In genomic region chr5:90529234-90529938, GRCh38 we compare ENCODE assay signal across 8 cellular contexts. TPM values are rescaled to one million over a fixed set of nuclear protein-coding genes. Genes with fewer than 3 reads are reported as not detected.
A peak's percentile ranks its signal among the peaks of the same experiment; 100 is the strongest.
DNase-seq lines count a peak whose midpoint lies in the region; ATAC-seq and TF ChIP-seq lines count a peak whose summit lies in the region.

Gene LYSMD3 (minus strand): TSS chr5:90529584. CDS start chr5:90525289, 4,295 bp downstream.

- H2AFZ ChIP-seq in GM23248, result peak within 1 kb of the TSS; percentile 98

- H3K27me3 Mint-ChIP-seq in activated T-helper 2 cell treated with anti-CD3 and anti-CD28 coated beads, Interferon-gamma antibody, Interleukin-2, Interleukin-4, amounts not matched to agents 10 μg/mL and 5 μg/mL and 100 μg/mL, durations not matched to agents 14 hours and 24 hours and 36 hours (ENCODE audit: low read depth), result peaks cover 11% of the 10 kb centered on the region
- peaks cover 16 to 31% of the 10 kb centered on the region in 2 donors for H3K27me3 Mint-ChIP-seq in natural killer cell treated with Interleukin-12 subunit alpha and Interleukin-12 subunit beta and Interleukin-15 and Interleukin-18, amount 100 ng/mL, for 72 hours

- DNase-seq in GM23248 (peak; percentile 98), Kasumi-1 (lab: John Stamatoyannopoulos, UW) (peak; percentile 90 to 93), RWPE1 (ENCODE audit: low spot score) (peak; percentile 100), fibroblast of peridontal ligament (ENCODE audit: extremely low read depth) (peak; percentile 95)
- peak; percentile 93 for DNase-seq in activated T-helper 2 cell treated with anti-CD3 and anti-CD28 coated beads, Interferon-gamma antibody, Interleukin-2, Interleukin-4, amounts not matched to agents 10 μg/mL and 5 μg/mL and 100 μg/mL, durations not matched to agents 14 hours and 24 hours and 36 hours (ENCODE audit: low spot score)
- peak; percentile 98 for DNase-seq in natural killer cell treated with Interleukin-12 subunit alpha and Interleukin-12 subunit beta and Interleukin-15 and Interleukin-18, amount 100 ng/mL, for 72 hours (ENCODE audit: low spot score)
- DNase-seq in stimulated activated naive CD8-positive, alpha-beta T cell treated with anti-CD3 and anti-CD28 coated beads, Interleukin-15, Interleukin-2, amounts not matched to agents 100 U/mL and 50 U/mL, for 24 hours, result peak; percentile 96

- H3K27ac Mint-ChIP-seq in activated T-helper 2 cell treated with anti-CD3 and anti-CD28 coated beads, Interferon-gamma antibody, Interleukin-2, Interleukin-4, amounts not matched to agents 10 μg/mL and 5 μg/mL and 100 μg/mL, durations not matched to agents 14 hours and 24 hours and 36 hours, result peak within 1 kb of the TSS; percentile 95
- peak within 1 kb of the TSS; percentile 89 to 93 for H3K27ac Mint-ChIP-seq in natural killer cell treated with Interleukin-12 subunit alpha and Interleukin-12 subunit beta and Interleukin-15 and Interleukin-18, amount 100 ng/mL, for 72 hours

- intact Hi-C loops in activated T-helper 2 cell treated with anti-CD3 and anti-CD28 coated beads, Interferon-gamma antibody, Interleukin-2, Interleukin-4, amounts not matched to agents 10 μg/mL and 5 μg/mL and 100 μg/mL, durations not matched to agents 14 hours and 24 hours and 36 hours (cut with micrococcal nuclease), result loop anchor here (1.0 kb wide), 2 partner anchors 55 to 120 kb away; partner anchors contain the start of genes CETN3, MBLAC2 and POLR3G

- H3F3A ChIP-seq in DOHH2 (ENCODE audit: control insufficient read depth, insufficient read depth) (0 out of 2 replicates have a peak, but pooled peaks cover 2% of the 10 kb centered on the region), GM23248 (ENCODE audit: insufficient read depth) (peaks cover 3% of the 10 kb centered on the region)

- H3K9ac ChIP-seq in GM23248, result peak within 1 kb of the TSS; percentile 97

- H4K20me1 ChIP-seq in DOHH2 (ENCODE audit: control insufficient read depth, insufficient read depth, low read depth, low read length) (no peaks in the 10 kb centered on the region), GM23248 (ENCODE audit: insufficient read depth) (no peaks in the 10 kb centered on the region)

- H3K4me1 ChIP-seq in DOHH2 (ENCODE audit: control insufficient read depth, low read length), result peaks cover 33% of the 10 kb centered on the region
- H3K4me1 ChIP-seq in GM23248 (ENCODE audit: insufficient read depth), result peaks cover 18% of the 10 kb centered on the region

- H3K9me3 ChIP-seq in DOHH2 (ENCODE audit: control insufficient read depth, insufficient read depth, low read length), result no peaks in the 10 kb centered on the region
- no peaks in the 10 kb centered on the region for H3K9me3 ChIP-seq in GM23248 (ENCODE audit: low read depth)

- H3K4me3 ChIP-seq in DOHH2 (ENCODE audit: low read length) (peak within 1 kb of the TSS; percentile 92), GM23248 (peak within 1 kb of the TSS; percentile 98)

- peaks cover 19% of the 10 kb centered on the region for H3K4me1 Mint-ChIP-seq in activated T-helper 2 cell treated with anti-CD3 and anti-CD28 coated beads, Interferon-gamma antibody, Interleukin-2, Interleukin-4, amounts not matched to agents 10 μg/mL and 5 μg/mL and 100 μg/mL, durations not matched to agents 14 hours and 24 hours and 36 hours (ENCODE audit: low read depth)
- H3K4me1 Mint-ChIP-seq in natural killer cell treated with Interleukin-12 subunit alpha and Interleukin-12 subunit beta and Interleukin-15 and Interleukin-18, amount 100 ng/mL, for 72 hours (ENCODE audit: low read depth in 2 of 2), result peaks cover 26 to 27% of the 10 kb centered on the region in 2 donors

- H3K4me3 Mint-ChIP-seq in activated T-helper 2 cell treated with anti-CD3 and anti-CD28 coated beads, Interferon-gamma antibody, Interleukin-2, Interleukin-4, amounts not matched to agents 10 μg/mL and 5 μg/mL and 100 μg/mL, durations not matched to agents 14 hours and 24 hours and 36 hours (ENCODE audit: low read depth), result peak within 1 kb of the TSS; percentile 98
- H3K4me3 Mint-ChIP-seq in natural killer cell treated with Interleukin-12 subunit alpha and Interleukin-12 subunit beta and Interleukin-15 and Interleukin-18, amount 100 ng/mL, for 72 hours, result peak within 1 kb of the TSS; percentile 93

- in situ Hi-C loops in GM23248 (cut with MboI), result no loop called here

- H3K36me3 ChIP-seq in DOHH2 (ENCODE audit: control insufficient read depth, low read length) (peaks cover 28% of the 10 kb centered on the region), GM23248 (ENCODE audit: low read depth) (peaks cover 7% of the 10 kb centered on the region; the same call in 1 of the 2 replicates)

- POLR2A ChIA-PET in RWPE1 (lab: Yijun Ruan, JAX; ENCODE audit: low non-redundant PET), result interaction anchor here (0.6 to 0.9 kb wide), 2 partner anchors 119 to 120 kb away, joined by 3 to 5 read pairs; partner anchors contain the start of gene CETN3

- H3K9me3 Mint-ChIP-seq in activated T-helper 2 cell treated with anti-CD3 and anti-CD28 coated beads, Interferon-gamma antibody, Interleukin-2, Interleukin-4, amounts not matched to agents 10 μg/mL and 5 μg/mL and 100 μg/mL, durations not matched to agents 14 hours and 24 hours and 36 hours, result no peaks in the 10 kb centered on the region
- H3K9me3 Mint-ChIP-seq in natural killer cell treated with Interleukin-12 subunit alpha and Interleukin-12 subunit beta and Interleukin-15 and Interleukin-18, amount 100 ng/mL, for 72 hours, result no peaks in the 10 kb centered on the region

- no peaks in the 10 kb centered on the region for H3K9me2 ChIP-seq in DOHH2 (replicated peaks; ENCODE audit: control insufficient read depth, low read length)
- H3K9me2 ChIP-seq in GM23248 (ENCODE audit: insufficient read depth), result no peaks in the 10 kb centered on the region

- H3K79me2 ChIP-seq in DOHH2 (ENCODE audit: control insufficient read depth, low read length), result peaks cover 44% of the 10 kb centered on the region
- H3K79me2 ChIP-seq in GM23248 (ENCODE audit: insufficient read depth), result peaks cover 49% of the 10 kb centered on the region

- peaks cover 18% of the 10 kb centered on the region for H3K36me3 Mint-ChIP-seq in activated T-helper 2 cell treated with anti-CD3 and anti-CD28 coated beads, Interferon-gamma antibody, Interleukin-2, Interleukin-4, amounts not matched to agents 10 μg/mL and 5 μg/mL and 100 μg/mL, durations not matched to agents 14 hours and 24 hours and 36 hours (ENCODE audit: low read depth)
- H3K36me3 Mint-ChIP-seq in natural killer cell treated with Interleukin-12 subunit alpha and Interleukin-12 subunit beta and Interleukin-15 and Interleukin-18, amount 100 ng/mL, for 72 hours, result peaks cover 8% of the 10 kb centered on the region

- H3K4me2 ChIP-seq in DOHH2 (ENCODE audit: low read length) (peak within 1 kb of the TSS; percentile 91), GM23248 (ENCODE audit: unreplicated experiment) (peak within 1 kb of the TSS; percentile 90)

- CTCF ChIA-PET in RWPE1 (lab: Yijun Ruan, JAX), result interaction anchor here (0.5 to 1.7 kb wide), 11 partner anchors 15 to 1802 kb away, joined by 3 to 12 read pairs (median 4); no protein-coding TSS in a partner anchor

- H3K27ac ChIP-seq in DOHH2 (ENCODE audit: low read depth, low read length), result peak within 1 kb of the TSS; percentile 49
- peak within 1 kb of the TSS; percentile 81 for H3K27ac ChIP-seq in GM23248
- H3K27ac ChIP-seq in RWPE1, result peak within 1 kb of the TSS; percentile 82

- peak; percentile 98 for ATAC-seq in natural killer cell treated with Interleukin-12 subunit alpha and Interleukin-12 subunit beta and Interleukin-15 and Interleukin-18, amount 100 ng/mL, for 72 hours
- ATAC-seq in stimulated activated naive CD8-positive, alpha-beta T cell treated with anti-CD3 and anti-CD28 coated beads, Interleukin-15, Interleukin-2, amounts not matched to agents 100 U/mL and 50 U/mL, for 24 hours, result peak; percentile 96

- 1% methylated on average over 39 to 61 of the region's 63 CpGs for WGBS in GM23248 (ENCODE audit: low coverage in 1 of 2, low lambda C conversion rate in 2 of 2, missing lambda C conversion rate in 2 of 2), 2 experiments

- TF ChIP-seq CTCF in DOHH2 (IDR thresholded peaks at IDR 0.05; ENCODE audit: low read depth, low read length, poor library complexity, severe bottlenecking) (no peak), RWPE1 (conservative IDR thresholded peaks at IDR 0.05; ENCODE audit: low read depth) (no peak)

- H3K27me3 ChIP-seq in DOHH2 (ENCODE audit: control insufficient read depth, low read length) (peaks cover 24% of the 10 kb centered on the region), GM23248 (replicated peaks; ENCODE audit: insufficient read depth) (peaks cover 11% of the 10 kb centered on the region; the same call in 1 of the 2 replicates)

RNA-seq across cellular contexts. Expression of gene LYSMD3, which starts in this region (rescaled TPM):
- total RNA-seq in GM23248 (2014; rRNA removed; shearing (Covaris generic)), result 18.7 and 20.1 TPM in 2 replicates
- 19.7 and 22.6 TPM in 2 replicates for polyA plus RNA-seq in GM23248 (2016; fragmentation: Nextera tagmentation; extraction: Ambion mirVana)
- total RNA-seq in activated T-helper 2 cell treated with anti-CD3 and anti-CD28 coated beads, Interferon-gamma antibody, Interleukin-2, Interleukin-4, amounts not matched to agents 10 μg/mL and 5 μg/mL and 100 μg/mL, durations not matched to agents 14 hours and 24 hours and 36 hours, result 13.5 and 13.7 TPM in 2 replicates
- total RNA-seq in natural killer cell treated with Interleukin-12 subunit alpha and Interleukin-12 subunit beta and Interleukin-15 and Interleukin-18, amount 100 ng/mL, for 72 hours, result 10 to 100 TPM; 16.2 to 24.4 TPM

Comparison
In these comparisons a context has a peak if more than half of its experiments do, and no peak if none do; other contexts are left out.
1. Peak in every context shown above with its lines: DNase-seq, ATAC-seq, H3K4me3 ChIP-seq and H3K27ac ChIP-seq.